Comparison of ENCODE assay signal across 2 cellular contexts in the genomic region with DNA sequence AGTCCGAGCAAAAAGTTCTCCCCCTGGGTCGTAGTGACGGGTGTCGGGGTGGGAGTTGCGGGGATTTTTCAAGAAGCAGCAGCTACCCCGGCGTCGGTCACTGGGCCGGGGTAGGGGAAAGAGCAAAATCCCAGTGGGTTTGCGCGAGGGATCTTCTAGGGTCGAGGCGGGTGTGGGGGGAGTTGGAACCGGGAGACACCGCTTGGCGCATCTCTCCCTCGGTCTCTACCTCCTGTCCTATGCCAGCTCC.
TF ChIP-seq lines count a peak whose summit lies in the region.

No MANE protein-coding gene starts in this region.

TF ChIP-seq in PFSK-1, 5 proteins besides CTCF, POLR2A, EP300 and RAD21:
- 0 out of 2 replicates have a peak, but pooled peaks have one; percentile 15 for TF ChIP-seq POLR2AphosphoS5 (IDR thresholded peaks at IDR 0.05; ENCODE audit: low read depth, low read length)
- no peak for TF ChIP-seq TAF1 (IDR thresholded peaks at IDR 0.05; ENCODE audit: borderline replicate concordance, insufficient read depth, low read length)

TF ChIP-seq in endothelial cell of umbilical vein, 7 proteins besides CTCF, POLR2A, EP300 and RAD21:
- TF ChIP-seq POLR2AphosphoS5 (IDR thresholded peaks at IDR 0.05; ENCODE audit: insufficient read depth, low read depth, low read length) (no peak), MYC (IDR thresholded peaks at IDR 0.05; ENCODE audit: low read depth, low read length) (no peak), FOS (IDR thresholded peaks at IDR 0.05; ENCODE audit: borderline replicate concordance, insufficient read depth, low read length) (no peak), GATA2 (IDR thresholded peaks at IDR 0.05; ENCODE audit: insufficient read depth, insufficient read length, low read depth, low read length) (no peak), EZH2 (IDR thresholded peaks at IDR 0.05; ENCODE audit: borderline replicate concordance, low read depth, low read length, severe bottlenecking) (no peak), JUN (IDR thresholded peaks at IDR 0.05; ENCODE audit: borderline replicate concordance, insufficient read depth, insufficient read length, low read depth) (no peak)
- TF ChIP-seq, protein P1, sequence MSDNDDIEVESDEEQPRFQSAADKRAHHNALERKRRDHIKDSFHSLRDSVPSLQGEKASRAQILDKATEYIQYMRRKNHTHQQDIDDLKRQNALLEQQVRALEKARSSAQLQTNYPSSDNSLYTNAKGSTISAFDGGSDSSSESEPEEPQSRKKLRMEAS (IDR thresholded peaks at IDR 0.05; ENCODE audit: insufficient read depth, insufficient read length) = no peak
TF ChIP-seq in endothelial cell of umbilical vein: peak in this region for 0.
